In the genomic region with DNA sequence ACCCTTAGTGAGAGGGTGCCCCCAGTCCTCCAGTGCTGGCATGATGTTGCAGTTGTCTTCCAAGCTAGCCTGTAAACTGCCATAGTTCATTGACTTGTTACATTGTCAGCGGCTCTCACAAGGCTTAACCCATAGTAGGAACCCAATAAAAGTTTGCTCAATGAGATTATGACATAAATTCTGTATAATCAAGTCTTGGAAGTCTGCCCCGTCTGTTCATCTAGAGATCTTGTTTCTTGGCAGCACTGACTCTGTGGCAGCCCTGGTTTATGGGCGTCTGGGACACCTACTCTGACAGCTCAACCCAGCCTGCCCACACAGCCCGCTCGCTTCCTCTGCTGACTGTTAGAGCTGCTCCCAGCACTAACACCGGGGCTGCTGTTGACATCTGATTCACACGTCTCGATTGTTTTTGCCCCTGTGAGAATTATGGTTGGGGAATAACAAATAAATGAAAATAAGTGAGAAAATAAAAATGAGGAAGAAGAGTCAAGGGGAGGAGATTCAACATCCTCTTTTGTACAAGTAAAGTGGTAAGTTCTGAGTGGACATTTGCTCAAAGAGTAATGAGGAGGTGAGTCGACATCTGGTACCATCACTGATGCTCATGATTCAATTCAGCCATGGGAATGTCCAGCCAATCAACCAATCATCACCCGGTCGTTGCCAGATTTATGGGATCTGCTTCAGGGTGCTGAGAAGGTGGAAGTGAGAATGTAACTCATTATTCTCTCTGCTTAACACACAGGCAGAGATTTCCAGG, we compare ENCODE assay signal across 8 cellular contexts.
DNase-seq lines count a peak whose midpoint lies in the region; ATAC-seq lines count a peak whose summit lies in the region.

No MANE protein-coding gene starts in this region.

- peak; percentile 64 for ATAC-seq in HG02588 (IDR thresholded peaks at IDR 0.05; ENCODE audit: unreplicated experiment)
- ATAC-seq in HG02973 (IDR thresholded peaks at IDR 0.05; ENCODE audit: unreplicated experiment): no peak
- ATAC-seq in HG03196 (IDR thresholded peaks at IDR 0.05; ENCODE audit: unreplicated experiment): no peak

- peak; percentile 46 to 57 for DNase-seq in activated CD4-positive, alpha-beta T cell treated with anti-CD3 and anti-CD28 coated beads for 4 hours
- DNase-seq in head of caudate nucleus (peak in 37 of 42 donors; percentile 23 to 91 (median 63)), NCI-H146 treated with DMSO at 0.1 percent for 48 hours (lab: John Stamatoyannopoulos, UW; ENCODE audit: unreplicated experiment) (no peak), DMS79 (lab: John Stamatoyannopoulos, UW) (no peak)
- peak; percentile 51 to 68 for DNase-seq in stimulated activated CD8-positive, alpha-beta memory T cell treated with anti-CD3 and anti-CD28 coated beads, Interleukin-7, amount 100 ng/mL, for 4 hours (ENCODE audit: low read depth in 2 of 2)

- intact Hi-C loops in head of caudate nucleus (cut with DNase I): no loop called here

Comparison
In these comparisons a context has a peak if more than half of its experiments do, and no peak if none do; other contexts are left out.
1. DNase-seq: peak in activated CD4-positive, alpha-beta T cell treated with anti-CD3 and anti-CD28 coated beads for 4 hours (2 of 2), head of caudate nucleus (37 of 42) and stimulated activated CD8-positive, alpha-beta memory T cell treated with anti-CD3 and anti-CD28 coated beads, Interleukin-7, amount 100 ng/mL, for 4 hours (2 of 2); none in NCI-H146 treated with DMSO at 0.1 percent for 48 hours (single experiment) and DMS79 (single experiment).